Comparison of ENCODE assay signal across 8 cellular contexts in genomic region chr9:131406567-131407436, GRCh38. TPM values are rescaled to one million over a fixed set of nuclear protein-coding genes. Genes with fewer than 3 reads are reported as not detected.
DNase-seq lines count a peak whose midpoint lies in the region; ATAC-seq and TF ChIP-seq lines count a peak whose summit lies in the region.

No MANE protein-coding gene starts in this region.

- no peak overlapping the region for H2AFZ ChIP-seq in ACC112 (ENCODE audit: low read length, unreplicated experiment)

- intact Hi-C loops in natural killer cell (cut with micrococcal nuclease), result loop anchor here (1.0 to 5.0 kb wide), 8 partner anchors 12 to 325 kb away; no protein-coding TSS in a partner anchor

- DNase-seq in NCI-H69 (lab: John Stamatoyannopoulos, UW), result peak; percentile 42
- no peak for DNase-seq in coronary artery (ENCODE audit: low spot score)
- peak; percentile 38 for DNase-seq in natural killer cell
- no peak for DNase-seq in KG1 (lab: John Stamatoyannopoulos, UW)
- DNase-seq in middle frontal gyrus (ENCODE audit: extremely low spot score, low spot score), result no peak
- no peak for DNase-seq in stimulated activated CD4-positive, alpha-beta T cell treated with anti-CD3 and anti-CD28 coated beads, Interleukin-15, amount 100 ng/mL, for 24 hours

- H3K36me3 ChIP-seq in ACC112 (ENCODE audit: insufficient read depth, low read length), result no peaks in the 10 kb centered on the region

- peak overlapping the region; percentile 82 for H3K4me3 Mint-ChIP-seq in natural killer cell

- H3K27ac ChIP-seq in ACC112 (ENCODE audit: low read depth, low read length) (peak overlapping the region; percentile 21), coronary artery (peak overlapping the region; percentile 54 to 73)

- no peaks in the 10 kb centered on the region for H3K9me3 Mint-ChIP-seq in natural killer cell

- ATAC-seq in natural killer cell (peak; percentile 55 to 65 (median 58)), GM19351 (IDR thresholded peaks at IDR 0.05; ENCODE audit: unreplicated experiment) (no peak)

- TF ChIP-seq CTCF in coronary artery (IDR thresholded peaks at IDR 0.05) (no peak), natural killer cell (IDR thresholded peaks at IDR 0.05) (no peak)

- H3K79me2 ChIP-seq in ACC112 (ENCODE audit: control insufficient read depth, insufficient read depth, low read length, unreplicated experiment), result peaks cover 95% of the 10 kb centered on the region

- no peaks in the 10 kb centered on the region for H3K36me3 Mint-ChIP-seq in natural killer cell

- peak overlapping the region; percentile 59 for H3K4me3 ChIP-seq in ACC112 (ENCODE audit: low read depth, low read length)
- H3K4me3 ChIP-seq in coronary artery, result peak overlapping the region; percentile 56

- no peaks in the 10 kb centered on the region for H3K27me3 ChIP-seq in ACC112 (ENCODE audit: insufficient read depth, low read length)

- peak overlapping the region; percentile 91 to 96 for H3K27ac Mint-ChIP-seq in natural killer cell

- no peaks in the 10 kb centered on the region for H3K27me3 Mint-ChIP-seq in natural killer cell (ENCODE audit: low read depth in 2 of 2)

- peaks cover 71 to 76% of the 10 kb centered on the region in 2 donors for H3K4me1 Mint-ChIP-seq in natural killer cell

- H3K4me1 ChIP-seq in ACC112 (ENCODE audit: control insufficient read depth, insufficient read depth, low read length, unreplicated experiment), result peaks cover 72% of the 10 kb centered on the region

RNA-seq across cellular contexts. Expression of gene PRRC2B, which starts 12.9 kb away (rescaled TPM):
- total RNA-seq in natural killer cell, result 100 to 1,000 TPM; 249 to 275 (median 274) TPM

Comparison
In these comparisons a context has a peak if more than half of its experiments do, and no peak if none do; other contexts are left out.
1. DNase-seq: peak in NCI-H69 (single experiment) and natural killer cell (single experiment); none in coronary artery (single experiment), KG1 (single experiment), middle frontal gyrus (single experiment) and stimulated activated CD4-positive, alpha-beta T cell treated with anti-CD3 and anti-CD28 coated beads, Interleukin-15, amount 100 ng/mL, for 24 hours (single experiment).